In genomic region chr9:134741846-134742245, GRCh38 we compare ENCODE assay signal across 25 cellular contexts.
DNase-seq lines count a peak whose midpoint lies in the region; ATAC-seq and TF ChIP-seq lines count a peak whose summit lies in the region.
"Had no signal": no experiment of that assay in that cellular context is flagged by ENCODE, and none has a peak within 500 bp of the region (broad histone marks: within the 10 kb centered on the region; RNA-seq: fewer than 3 reads in every experiment).

No MANE protein-coding gene starts in this region.

- CTCF ChIA-PET in HEK293 (lab: Yijun Ruan, JAX), result interaction anchor here (1.4 to 3.3 kb wide), 4 partner anchors 44 to 294 kb away, joined by 4 to 13 read pairs (median 8); no protein-coding TSS in a partner anchor
- CTCF ChIA-PET in activated naive CD4-positive, alpha-beta T cell treated with anti-CD3 and anti-CD28 coated beads for 36 hours (lab: Charles Lee), result no interaction called here

- H3K27ac ChIP-seq in HEK293 (ENCODE audit: extremely low read depth, low read depth, low read length) (no peak overlapping the region), WERI-Rb-1 (peak overlapping the region; percentile 56), smooth muscle cell (ENCODE audit: low read depth) (peak overlapping the region; percentile 75)
- H3K27ac ChIP-seq: A549; BLaER1 treated with 17β-estradiol and CSF1 and Interleukin-3, amounts not matched to agents 10 nM and 100 nM; GM23248 had no signal

- H3K4me3 Mint-ChIP-seq in activated naive CD4-positive, alpha-beta T cell treated with anti-CD3 and anti-CD28 coated beads for 36 hours, result no peak overlapping the region
- H3K4me3 Mint-ChIP-seq: CD14-positive monocyte; CD4-positive, alpha-beta T cell; CD8-positive, alpha-beta memory T cell had no signal

- H3K9ac ChIP-seq in smooth muscle cell (ENCODE audit: low read depth), result no peak overlapping the region
- H3K9ac ChIP-seq: GM23248 had no signal

- TF ChIP-seq CTCF in HEK293 (tag by site-specific recombination; IDR thresholded peaks at IDR 0.05), result no peak
- TF ChIP-seq CTCF in WERI-Rb-1 (IDR thresholded peaks at IDR 0.05; ENCODE audit: low read depth, low read length), result no peak
- TF ChIP-seq CTCF in smooth muscle cell (IDR thresholded peaks at IDR 0.05; ENCODE audit: borderline replicate concordance, insufficient read depth, poor library complexity, severe bottlenecking), result no peak

- H3K4me2 ChIP-seq in smooth muscle cell, result no peak overlapping the region
- H3K4me2 ChIP-seq: A549 had no signal

- H3K9me3 ChIP-seq in HEK293 (ENCODE audit: control insufficient read depth, insufficient read depth, low read depth, low read length) (no peaks in the 10 kb centered on the region), WERI-Rb-1 (ENCODE audit: severe bottlenecking) (no peaks in the 10 kb centered on the region), smooth muscle cell (replicated peaks; ENCODE audit: low read depth) (no peaks in the 10 kb centered on the region)
- H3K9me3 ChIP-seq: A549, BE2C had no signal

- no peaks in the 10 kb centered on the region for H3K4me1 Mint-ChIP-seq in activated naive CD4-positive, alpha-beta T cell treated with anti-CD3 and anti-CD28 coated beads for 36 hours (ENCODE audit: low read depth)
- H3K4me1 Mint-ChIP-seq: CD14-positive monocyte; CD8-positive, alpha-beta memory T cell had no signal

- H3K27me3 ChIP-seq in WERI-Rb-1 (ENCODE audit: insufficient read depth, low read depth, severe bottlenecking) (no peaks in the 10 kb centered on the region), smooth muscle cell (ENCODE audit: low read depth) (no peaks in the 10 kb centered on the region)
- H3K27me3 ChIP-seq: BE2C had no signal

- no peak for ATAC-seq in HG02678 (IDR thresholded peaks at IDR 0.05; ENCODE audit: unreplicated experiment)
- ATAC-seq: A549, GM12878, HCT116 had no signal

- H4K20me1 ChIP-seq in smooth muscle cell (ENCODE audit: low read depth), result peaks cover 100% of the 10 kb centered on the region

- H3K36me3 ChIP-seq in HEK293 (ENCODE audit: control insufficient read depth in 2 of 2, insufficient read depth in 1 of 2, low read length in 2 of 2) (peaks cover 0 to 6% of the 10 kb centered on the region in 2 experiments; a peak in 1 of 3 replicates), WERI-Rb-1 (no peaks in the 10 kb centered on the region; the same call in 1 of the 2 replicates), smooth muscle cell (ENCODE audit: low read depth) (peaks cover 19% of the 10 kb centered on the region)
- H3K36me3 ChIP-seq: BE2C had no signal

- H3K27me3 Mint-ChIP-seq in activated naive CD4-positive, alpha-beta T cell treated with anti-CD3 and anti-CD28 coated beads for 36 hours (ENCODE audit: low read depth), result no peaks in the 10 kb centered on the region

- no peak overlapping the region for H2AFZ ChIP-seq in smooth muscle cell (ENCODE audit: low read depth)
- H2AFZ ChIP-seq: GM23248 had no signal

- H3K9me3 Mint-ChIP-seq in activated naive CD4-positive, alpha-beta T cell treated with anti-CD3 and anti-CD28 coated beads for 36 hours, result no peaks in the 10 kb centered on the region
- H3K9me3 Mint-ChIP-seq: CD4-positive, alpha-beta T cell; CD8-positive, alpha-beta memory T cell had no signal

- no peak overlapping the region for H3K27ac Mint-ChIP-seq in activated naive CD4-positive, alpha-beta T cell treated with anti-CD3 and anti-CD28 coated beads for 36 hours
- H3K27ac Mint-ChIP-seq: CD4-positive, alpha-beta T cell; CD8-positive, alpha-beta memory T cell had no signal

- DNase-seq in WERI-Rb-1 (no peak), myocyte (ENCODE audit: low read depth) (peak; percentile 66), smooth muscle cell (lab: John Stamatoyannopoulos, UW; ENCODE audit: unreplicated experiment) (no peak), cerebellar cortex (ENCODE audit: low spot score) (no peak)
- DNase-seq in activated effector memory CD4-positive, alpha-beta T cell treated with Interleukin-2 at 50 U/mL for 16 hours, result no peak
- no peak for DNase-seq in activated naive CD4-positive, alpha-beta T cell treated with anti-CD3 and anti-CD28 coated beads for 36 hours
- DNase-seq: 8988T; ACHN; AML-193; BE2C; CD4-positive, alpha-beta T cell; CD8-positive, alpha-beta memory T cell; DMS 273 treated with DMSO at 0.1 percent for 48 hours; DMS79; EL; GDM1; GM23248; H7 had no signal

- intact Hi-C loops in activated naive CD4-positive, alpha-beta T cell treated with anti-CD3 and anti-CD28 coated beads for 36 hours (cut with micrococcal nuclease), result no loop called here

- peaks cover 36% of the 10 kb centered on the region for H3K79me2 ChIP-seq in smooth muscle cell (ENCODE audit: low read depth)

- 94% methylated on average over 9 of the region's 9 CpGs for WGBS in smooth muscle cell (ENCODE audit: low lambda C conversion rate)

- H3K4me3 ChIP-seq in HEK293 (ENCODE audit: low read depth, low read length) (no peak overlapping the region), WERI-Rb-1 (ENCODE audit: low read depth, low read length) (no peak overlapping the region), smooth muscle cell (no peak overlapping the region)
- H3K4me3 ChIP-seq: A549; BLaER1 treated with 17β-estradiol and CSF1 and Interleukin-3, amounts not matched to agents 10 nM and 100 nM; GM12878; GM23248 had no signal

- no peaks in the 10 kb centered on the region for H3K36me3 Mint-ChIP-seq in activated naive CD4-positive, alpha-beta T cell treated with anti-CD3 and anti-CD28 coated beads for 36 hours (ENCODE audit: low read depth)
- H3K36me3 Mint-ChIP-seq: CD14-positive monocyte; CD8-positive, alpha-beta memory T cell had no signal

- H3F3A ChIP-seq in smooth muscle cell (ENCODE audit: low read depth), result peaks cover 98% of the 10 kb centered on the region

- POLR2A ChIA-PET in HEK293 (lab: Yijun Ruan, JAX), result no interaction called here

- no peaks in the 10 kb centered on the region for H3K4me1 ChIP-seq in HEK293 (ENCODE audit: control insufficient read depth, insufficient read depth, low read length)
- H3K4me1 ChIP-seq in smooth muscle cell (ENCODE audit: low read depth), result no peaks in the 10 kb centered on the region
- H3K4me1 ChIP-seq: A549 had no signal

TF ChIP-seq in HEK293, 187 proteins besides CTCF, POLR2A, EP300 and RAD21:
- peak; percentile 98 for TF ChIP-seq ZNF449 (tag by site-specific recombination; IDR thresholded peaks at IDR 0.05)
- no peak for TF ChIP-seq ZNF112 (tag by site-specific recombination; IDR thresholded peaks at IDR 0.05)
TF ChIP-seq in HEK293: peak in this region for 1.
